ENCODE assay signal across 8 cellular contexts in genomic region chr5:61866930-61867329, GRCh38.
DNase-seq lines count a peak whose midpoint lies in the region; ATAC-seq, FAIRE-seq and TF ChIP-seq lines count a peak whose summit lies in the region.

No MANE protein-coding gene starts in this region.

- H3K4me1 Mint-ChIP-seq in H9: no peaks in the 10 kb centered on the region
- H3K4me1 Mint-ChIP-seq in CD4-positive, alpha-beta T cell (ENCODE audit: low read depth): no peaks in the 10 kb centered on the region

- H2BK120ac ChIP-seq in H9 (ENCODE audit: low read depth, low read length, poor library complexity, severe bottlenecking): no peak overlapping the region

- H3K4me3 Mint-ChIP-seq in H9: no peak overlapping the region
- H3K4me3 Mint-ChIP-seq in CD4-positive, alpha-beta T cell: no peak overlapping the region

- dilution Hi-C loops in endothelial cell of umbilical vein (cut with MboI; ENCODE audit: extremely low pct_ligation_motif_present, low sequenced_read_pairs): no loop called here

- H2BK15ac ChIP-seq in H9 (ENCODE audit: low read depth, low read length): no peak overlapping the region

- no peak overlapping the region for H4K5ac ChIP-seq in H9 (ENCODE audit: insufficient read length, low read depth, low read length)

- H3K4me3 ChIP-seq in endothelial cell of umbilical vein (replicated peaks in 1 of 3; ENCODE audit: insufficient read depth in 1 of 3, low read depth in 1 of 3, low read length in 3 of 3): no peak overlapping the region

- H4K91ac ChIP-seq in H9 (ENCODE audit: insufficient read length, low read depth, low read length): no peak overlapping the region

- H3K23me2 ChIP-seq in H9 (ENCODE audit: insufficient read length, low read depth, low read length, poor library complexity, severe bottlenecking): no peaks in the 10 kb centered on the region

- H3K9me1 ChIP-seq in endothelial cell of umbilical vein (replicated peaks; ENCODE audit: control insufficient read depth, extremely low read depth, insufficient read depth, low read length): no peaks in the 10 kb centered on the region

- H3K27ac ChIP-seq in endothelial cell of umbilical vein (ENCODE audit: insufficient read depth, low read depth, low read length) (no peak overlapping the region), H9 (ENCODE audit: insufficient read length, low read depth, low read length) (no peak overlapping the region)
- H3K27ac ChIP-seq in CD4-positive, alpha-beta T cell (ENCODE audit: low read depth, low read length): no peak overlapping the region

- CTCF ChIA-PET in endothelial cell of umbilical vein (lab: Charles Lee): no interaction called here
- CTCF ChIA-PET in CD4-positive, alpha-beta T cell (lab: Charles Lee): no interaction called here

- H4K8ac ChIP-seq in H9 (replicated peaks; ENCODE audit: insufficient read length, low read depth, low read length): no peak overlapping the region

- peaks cover 0 to 10% (median 8%) of the 10 kb centered on the region in 3 experiments; a peak in 6 of 7 replicates for H3K36me3 Mint-ChIP-seq in H9 (ENCODE audit: insufficient read depth in 1 of 3, low read depth in 3 of 3)
- H3K36me3 Mint-ChIP-seq in CD4-positive, alpha-beta T cell (ENCODE audit: low read depth): no peaks in the 10 kb centered on the region

- peaks cover 0 to 2% of the 10 kb centered on the region in 2 experiments for H3K27me3 ChIP-seq in endothelial cell of umbilical vein (ENCODE audit: control insufficient read depth in 2 of 2, insufficient read depth in 2 of 2, low read length in 2 of 2)
- no peaks in the 10 kb centered on the region for H3K27me3 ChIP-seq in H9 (ENCODE audit: insufficient read depth, low read length)
- H3K27me3 ChIP-seq in CD4-positive, alpha-beta T cell (ENCODE audit: control insufficient read depth, insufficient read depth, low read length): no peaks in the 10 kb centered on the region

- H3K9ac ChIP-seq in endothelial cell of umbilical vein (replicated peaks; ENCODE audit: extremely low read depth, insufficient read depth, low read length) (no peak overlapping the region), H9 (ENCODE audit: extremely low read depth, insufficient read length, low read length) (no peak overlapping the region)

- H2AFZ ChIP-seq in endothelial cell of umbilical vein (ENCODE audit: low read depth, low read length) (no peak overlapping the region), H9 (ENCODE audit: low read length) (no peak overlapping the region)

- no peak overlapping the region for H3T11ph ChIP-seq in H9 (ENCODE audit: low read length)

- H2BK12ac ChIP-seq in H9 (ENCODE audit: insufficient read length, low read depth, low read length): no peak overlapping the region

- no peaks in the 10 kb centered on the region for H3K4me1 ChIP-seq in endothelial cell of umbilical vein (ENCODE audit: control insufficient read depth, extremely low read depth, insufficient read depth, low read length)
- no peaks in the 10 kb centered on the region for H3K4me1 ChIP-seq in H9 (ENCODE audit: insufficient read depth, low read length)

- no peak for FAIRE-seq in endothelial cell of umbilical vein (lab: Jason Lieb, UNC)

- peak; percentile 76 for ATAC-seq in GM21529 (IDR thresholded peaks at IDR 0.05; ENCODE audit: unreplicated experiment)
- no peak for ATAC-seq in CD4-positive, alpha-beta T cell (ENCODE audit: poor library complexity)

- no peak for TF ChIP-seq POLR2A in endothelial cell of umbilical vein (IDR thresholded peaks at IDR 0.05; ENCODE audit: low read depth, low read length)

- H3K56ac ChIP-seq in H9 (ENCODE audit: insufficient read length, low read depth, low read length): no peak overlapping the region

- no peaks in the 10 kb centered on the region; the same call in 1 of the 2 replicates for H3K27me3 Mint-ChIP-seq in H9 (ENCODE audit: low read depth)
- no peaks in the 10 kb centered on the region for H3K27me3 Mint-ChIP-seq in CD4-positive, alpha-beta T cell

- no peak overlapping the region for H2BK5ac ChIP-seq in H9 (ENCODE audit: insufficient read length, low read length)

- H3K36me3 ChIP-seq in endothelial cell of umbilical vein (ENCODE audit: control insufficient read depth in 2 of 2, extremely low read depth in 1 of 2, insufficient read depth in 2 of 2, low read length in 2 of 2): no peaks in the 10 kb centered on the region

- no peaks in the 10 kb centered on the region for H3K79me1 ChIP-seq in H9 (ENCODE audit: insufficient read depth, low read depth, low read length, poor library complexity, severe bottlenecking)

- intact Hi-C loops in endothelial cell of umbilical vein (cut with micrococcal nuclease): no loop called here
- intact Hi-C loops in CD4-positive, alpha-beta T cell (cut with DNase I, micrococcal nuclease): no loop called here

- no CpG with 5 or more reads among the region's 3 CpGs for WGBS in H9 (ENCODE audit: extremely low coverage, insufficient read length, low lambda C conversion rate)

- no TSS peak for BruUV-seq in endothelial cell of umbilical vein (replicated peaks; lab: Mats Ljungman, UMichigan)

- H3K23ac ChIP-seq in H9 (ENCODE audit: insufficient read length, low read depth, low read length): no peak overlapping the region

- H4K20me1 ChIP-seq in endothelial cell of umbilical vein (replicated peaks; ENCODE audit: control insufficient read depth, extremely low read depth, insufficient read depth, low read length) (no peaks in the 10 kb centered on the region), H9 (ENCODE audit: control insufficient read depth, insufficient read depth, insufficient read length) (no peaks in the 10 kb centered on the region)

- DNase-seq in EH (ENCODE audit: low read depth) (peak; percentile 47), HPDE6-E6E7 (ENCODE audit: extremely low spot score) (peak; percentile 60), endothelial cell of umbilical vein (ENCODE audit: low read depth, low spot score) (no peak), D341Med (ENCODE audit: low spot score) (no peak), H9 (no peak)
- DNase-seq in activated naive CD4-positive, alpha-beta T cell (lab: John Stamatoyannopoulos, UW): no peak
- DNase-seq in CD4-positive, alpha-beta T cell: no peak

- H3K27ac Mint-ChIP-seq in H9: no peak overlapping the region
- no peak overlapping the region for H3K27ac Mint-ChIP-seq in CD4-positive, alpha-beta T cell

- H3K9me3 ChIP-seq in endothelial cell of umbilical vein (replicated peaks; ENCODE audit: control insufficient read depth, insufficient read depth, low read length) (no peaks in the 10 kb centered on the region), H9 (ENCODE audit: control insufficient read depth, low read depth, low read length) (peaks cover 7% of the 10 kb centered on the region)
- no peaks in the 10 kb centered on the region for H3K9me3 ChIP-seq in CD4-positive, alpha-beta T cell (ENCODE audit: control insufficient read depth, low read length)

- no peak overlapping the region for H2BK20ac ChIP-seq in H9 (ENCODE audit: low read depth, low read length, poor library complexity, severe bottlenecking)

- TF ChIP-seq CTCF in endothelial cell of umbilical vein (IDR thresholded peaks at IDR 0.05; ENCODE audit: extremely low read depth in 1 of 2, insufficient read depth in 1 of 2, low read depth in 1 of 2, low read length in 2 of 2) (no peak), H9 (conservative IDR thresholded peaks at IDR 0.05) (no peak)
- no peak for TF ChIP-seq CTCF in CD4-positive, alpha-beta T cell (IDR thresholded peaks at IDR 0.05)

- H3K4me2 ChIP-seq in endothelial cell of umbilical vein (ENCODE audit: insufficient read depth, low read length): no peak overlapping the region
- no peak overlapping the region for H3K4me2 ChIP-seq in H9 (ENCODE audit: insufficient read depth, insufficient read length, low read length)

- H3K18ac ChIP-seq in H9 (ENCODE audit: insufficient read length, low read depth, low read length): no peak overlapping the region

- H3K79me2 ChIP-seq in endothelial cell of umbilical vein (ENCODE audit: control insufficient read depth, insufficient read depth, low read length) (no peaks in the 10 kb centered on the region), H9 (ENCODE audit: insufficient read depth, low read length) (no peaks in the 10 kb centered on the region)

- POLR2A ChIA-PET in endothelial cell of umbilical vein (lab: Charles Lee): no interaction called here
- POLR2A ChIA-PET in CD4-positive, alpha-beta T cell (lab: Charles Lee): no interaction called here

- no peak overlapping the region for H3K4ac ChIP-seq in H9 (ENCODE audit: low read depth, low read length)

- peaks cover 18 to 20% of the 10 kb centered on the region in 2 experiments for H3K9me3 Mint-ChIP-seq in H9
- peaks cover 3% of the 10 kb centered on the region for H3K9me3 Mint-ChIP-seq in CD4-positive, alpha-beta T cell

- no peak overlapping the region for H3K14ac ChIP-seq in H9 (ENCODE audit: insufficient read depth, low read length)

- no peak overlapping the region for H2AK5ac ChIP-seq in H9 (ENCODE audit: insufficient read length, low read length)

TF ChIP-seq in endothelial cell of umbilical vein, 7 proteins besides CTCF, POLR2A, EP300 and RAD21:
- TF ChIP-seq FOS (IDR thresholded peaks at IDR 0.05; ENCODE audit: borderline replicate concordance, insufficient read depth, low read length): peak; percentile 37
- TF ChIP-seq GATA2 (IDR thresholded peaks at IDR 0.05; ENCODE audit: insufficient read depth, insufficient read length, low read depth, low read length): no peak
- TF ChIP-seq MAX (IDR thresholded peaks at IDR 0.05; ENCODE audit: insufficient read depth, insufficient read length): no peak
- peak; percentile 43 for TF ChIP-seq JUN (IDR thresholded peaks at IDR 0.05; ENCODE audit: borderline replicate concordance, insufficient read depth, insufficient read length, low read depth)
- no peak for TF ChIP-seq MYC (IDR thresholded peaks at IDR 0.05; ENCODE audit: low read depth, low read length)

Comparison
In these comparisons a context has a peak if more than half of its experiments do, and no peak if none do; other contexts are left out.
1. DNase-seq: peak in EH (single experiment) and HPDE6-E6E7 (single experiment); none in endothelial cell of umbilical vein (single experiment), D341Med (single experiment), activated naive CD4-positive, alpha-beta T cell (0 of 4), H9 (single experiment) and CD4-positive, alpha-beta T cell (0 of 10).